ENCODE assay signal across 1 cellular context in the genomic region with DNA sequence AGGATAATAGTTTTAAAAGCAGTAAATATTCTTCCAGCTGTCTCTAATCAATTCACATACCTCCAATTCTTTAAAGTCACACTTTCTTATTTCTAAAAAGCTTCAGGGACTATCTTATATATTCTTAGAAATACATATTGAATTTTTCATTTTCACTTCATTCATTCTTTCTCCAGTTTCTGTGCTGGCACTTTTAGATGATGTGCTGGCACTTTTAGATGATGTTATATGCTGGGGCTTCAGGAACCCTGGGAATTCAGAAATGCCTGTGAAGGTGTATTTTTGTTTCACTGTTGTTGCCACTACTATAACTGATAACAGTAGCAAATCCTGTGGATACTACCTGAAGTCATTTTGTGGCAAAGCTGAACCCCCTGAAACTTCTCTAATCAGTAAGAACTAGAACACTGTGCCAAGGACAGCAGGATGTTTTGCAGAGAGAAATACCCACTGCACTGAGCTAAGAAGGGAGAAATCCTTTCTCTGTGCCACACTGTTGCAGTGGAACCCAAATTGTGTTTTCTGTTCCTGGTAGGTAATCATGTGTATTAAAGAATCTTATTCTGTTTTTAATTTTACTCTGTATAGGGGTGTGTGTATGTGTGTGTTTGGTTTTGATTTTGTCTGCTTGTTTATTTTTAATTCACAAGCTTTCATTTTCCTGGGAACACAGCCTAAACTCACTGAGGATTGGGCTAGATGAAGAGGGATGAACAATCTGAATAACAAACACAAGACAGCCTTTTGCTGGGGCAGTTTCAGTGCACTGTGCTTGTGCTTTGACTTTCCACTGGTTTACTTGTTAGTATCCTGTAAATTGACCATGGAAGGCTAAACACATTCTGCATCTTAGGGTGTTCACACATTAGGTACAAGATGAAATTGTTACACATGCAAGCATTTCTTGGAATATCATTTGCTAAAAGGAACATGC.
TF ChIP-seq lines count a peak whose summit lies in the region.

No MANE protein-coding gene starts in this region.

TF ChIP-seq in GM23338, 12 proteins besides CTCF, POLR2A, EP300 and RAD21 (continued from another document):
- TF ChIP-seq REST (IDR thresholded peaks at IDR 0.05; ENCODE audit: unreplicated experiment) (no peak), POLR2AphosphoS5 (IDR thresholded peaks at IDR 0.05; ENCODE audit: low read depth) (no peak)
